In the genomic region with DNA sequence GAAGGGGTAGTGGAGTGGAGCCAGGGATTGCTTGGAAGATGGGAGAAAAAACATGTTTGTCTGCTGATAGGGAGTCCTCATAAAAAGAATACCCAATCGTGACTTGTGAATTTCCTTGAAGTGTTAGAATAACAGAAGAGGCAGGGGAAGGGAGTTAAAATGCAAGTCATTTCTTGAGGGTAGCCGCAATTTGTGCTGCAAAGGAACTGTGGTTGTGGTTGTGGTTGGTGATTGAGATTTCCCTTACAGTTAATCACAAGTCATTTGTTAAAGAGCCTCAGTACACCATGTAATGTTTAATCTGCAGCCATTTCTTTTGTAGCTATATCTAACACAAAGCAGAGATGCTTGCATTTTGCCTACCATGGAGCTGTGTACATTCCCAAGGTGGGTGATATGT, we compare ENCODE assay signal across 8 cellular contexts. TPM values are rescaled to one million over a fixed set of nuclear protein-coding genes. Genes with fewer than 3 reads are reported as not detected.
DNase-seq lines count a peak whose midpoint lies in the region; ATAC-seq and TF ChIP-seq lines count a peak whose summit lies in the region.

No MANE protein-coding gene starts in this region.

- H3K4me1 ChIP-seq in testis, result no peaks in the 10 kb centered on the region

- TF ChIP-seq POLR2A in testis (IDR thresholded peaks at IDR 0.05), result no peak

- ATAC-seq in HG02973 (IDR thresholded peaks at IDR 0.05; ENCODE audit: unreplicated experiment), result peak; percentile 66

- DNase-seq in GM12865 (ENCODE audit: low read depth) (peak; percentile 75), UCSD-AML1 (lab: John Stamatoyannopoulos, UW; ENCODE audit: unreplicated experiment) (peak; percentile 56), fibroblast of peridontal ligament (ENCODE audit: extremely low read depth) (peak; percentile 1), globus pallidus (ENCODE audit: low spot score) (no peak), DMS79 treated with DMSO at 0.1 percent for 48 hours (lab: John Stamatoyannopoulos, UW) (no peak), SHP77 treated with DMSO at 0.1 percent for 48 hours (lab: John Stamatoyannopoulos, UW) (no peak), testis (no peak)

- no peak overlapping the region for H3K27ac ChIP-seq in testis

- H3K27me3 ChIP-seq in testis, result no peaks in the 10 kb centered on the region

- intact Hi-C loops in testis (cut with DNase I; ENCODE audit: low total_unique reads), result no loop called here

- 49 to 73% methylated on average over 2 of the region's 2 CpGs for WGBS in testis, 2 donors

- TF ChIP-seq CTCF in GM12865 (IDR thresholded peaks at IDR 0.05; ENCODE audit: insufficient read depth, low read depth, low read length, missing control alignments) (no peak), testis (IDR thresholded peaks at IDR 0.05) (no peak)

- H3K4me3 ChIP-seq in GM12865 (ENCODE audit: low read depth, low read length), result no peak overlapping the region
- no peak overlapping the region for H3K4me3 ChIP-seq in testis

- H3K9me3 ChIP-seq in testis, result no peaks in the 10 kb centered on the region

- no peaks in the 10 kb centered on the region for H3K36me3 ChIP-seq in testis (ENCODE audit: low read depth, missing control alignments)

RNA-seq across cellular contexts. Expression of gene EGLN1, which starts 38.5 kb away (rescaled TPM):
- total RNA-seq in testis, result 10 to 100 TPM; 47.7 to 64.5 TPM
- polyA plus RNA-seq in testis (ENCODE audit: insufficient read depth, low read depth, low replicate concordance), result 30.5 TPM

Comparison
In these comparisons a context has a peak if more than half of its experiments do, and no peak if none do; other contexts are left out.
1. DNase-seq: peak in GM12865 (single experiment), UCSD-AML1 (single experiment) and fibroblast of peridontal ligament (single experiment); none in globus pallidus (single experiment), DMS79 treated with DMSO at 0.1 percent for 48 hours (single experiment), SHP77 treated with DMSO at 0.1 percent for 48 hours (single experiment) and testis (single experiment).